Comparison of ENCODE assay signal across 11 cellular contexts in genomic region chr18:269480-270090, GRCh38. TPM values are rescaled to one million over a fixed set of nuclear protein-coding genes. Genes with fewer than 3 reads are reported as not detected.
DNase-seq lines count a peak whose midpoint lies in the region; ATAC-seq, FAIRE-seq and TF ChIP-seq lines count a peak whose summit lies in the region.
"Had no signal": no experiment of that assay in that cellular context is flagged by ENCODE, and none has a peak within 500 bp of the region (broad histone marks: within the 10 kb centered on the region; RNA-seq: fewer than 3 reads in every experiment).

No MANE protein-coding gene starts in this region.

- CTCF ChIA-PET in activated CD4-positive, alpha-beta T cell treated with anti-CD3 and anti-CD28 coated beads for 36 hours (lab: Charles Lee), result no interaction called here

- ATAC-seq in activated CD4-positive, alpha-beta T cell treated with anti-CD3 and anti-CD28 coated beads for 36 hours, result no peak
- no peak for ATAC-seq in GM21390 (IDR thresholded peaks at IDR 0.05; ENCODE audit: unreplicated experiment)
- ATAC-seq in GM18907 (IDR thresholded peaks at IDR 0.05; ENCODE audit: unreplicated experiment), result no peak

- no peaks in the 10 kb centered on the region for H3K9me3 ChIP-seq in astrocyte (ENCODE audit: insufficient read depth, low read depth, low read length)

- H3K36me3 Mint-ChIP-seq in activated CD4-positive, alpha-beta T cell treated with anti-CD3 and anti-CD28 coated beads for 36 hours (ENCODE audit: low read depth), result peaks cover 10% of the 10 kb centered on the region
- H3K36me3 Mint-ChIP-seq in astrocyte (ENCODE audit: low read depth, unreplicated experiment) (no peaks in the 10 kb centered on the region), nephron progenitor cell (ENCODE audit: low read depth) (peaks cover 6% of the 10 kb centered on the region)

- H3K4me1 Mint-ChIP-seq in activated CD4-positive, alpha-beta T cell treated with anti-CD3 and anti-CD28 coated beads for 36 hours, result peaks cover 34% of the 10 kb centered on the region
- peaks cover 3% of the 10 kb centered on the region for H3K4me1 Mint-ChIP-seq in astrocyte (ENCODE audit: low read depth, unreplicated experiment)
- peaks cover 64% of the 10 kb centered on the region for H3K4me1 Mint-ChIP-seq in nephron progenitor cell

- no peaks in the 10 kb centered on the region for H3K36me3 ChIP-seq in KMS-11 (ENCODE audit: insufficient read depth)
- no peaks in the 10 kb centered on the region for H3K36me3 ChIP-seq in astrocyte (ENCODE audit: insufficient read depth, low read length)

- H3K4me3 Mint-ChIP-seq in activated CD4-positive, alpha-beta T cell treated with anti-CD3 and anti-CD28 coated beads for 36 hours, result peak overlapping the region; percentile 100
- H3K4me3 Mint-ChIP-seq in astrocyte (ENCODE audit: unreplicated experiment), result peak overlapping the region; percentile 100
- peak overlapping the region; percentile 100 for H3K4me3 Mint-ChIP-seq in nephron progenitor cell

- H3K4me1 ChIP-seq in KMS-11 (ENCODE audit: low read depth, poor library complexity, severe bottlenecking) (peaks cover 9% of the 10 kb centered on the region), astrocyte (ENCODE audit: insufficient read depth, low read length) (peaks cover 10% of the 10 kb centered on the region)

- no peak overlapping the region for H3K9ac ChIP-seq in KMS-11
- no peak overlapping the region for H3K9ac ChIP-seq in astrocyte (ENCODE audit: low read length)

- H4K20me1 ChIP-seq in KMS-11 (ENCODE audit: insufficient read depth), result no peaks in the 10 kb centered on the region
- no peaks in the 10 kb centered on the region for H4K20me1 ChIP-seq in astrocyte (ENCODE audit: insufficient read depth, low read length)

- no peak for TF ChIP-seq CTCF in KMS-11 (conservative IDR thresholded peaks at IDR 0.05; ENCODE audit: low read depth, low read length)
- no peak for TF ChIP-seq CTCF in astrocyte (IDR thresholded peaks at IDR 0.05; ENCODE audit: insufficient read depth, low read depth, low read length)
- no peak for TF ChIP-seq CTCF in nephron progenitor cell (IDR thresholded peaks at IDR 0.05)

- H3K4me3 ChIP-seq in KMS-11 (IDR thresholded peaks at IDR 0.05; ENCODE audit: insufficient read depth, low read depth, low read length) (no peak overlapping the region), astrocyte (ENCODE audit: insufficient read depth, low read depth, low read length) (no peak overlapping the region)

- H3K4me2 ChIP-seq in KMS-11, result peak overlapping the region; percentile 69; the same call in 1 of the 2 replicates
- peak overlapping the region; percentile 93 for H3K4me2 ChIP-seq in astrocyte (ENCODE audit: low read length)

- peak overlapping the region; percentile 4 for H3K27ac Mint-ChIP-seq in activated CD4-positive, alpha-beta T cell treated with anti-CD3 and anti-CD28 coated beads for 36 hours
- H3K27ac Mint-ChIP-seq in astrocyte (ENCODE audit: unreplicated experiment) (peak overlapping the region; percentile 56), nephron progenitor cell (peak overlapping the region; percentile 36)

- H3K27ac ChIP-seq in KMS-11, result no peak overlapping the region
- H3K27ac ChIP-seq in astrocyte (ENCODE audit: low read depth, low read length), result no peak overlapping the region

- DNase-seq in activated CD4-positive, alpha-beta T cell treated with anti-CD3 and anti-CD28 coated beads for 36 hours, result no peak
- no peak for DNase-seq in activated CD4-positive, alpha-beta T cell treated with anti-CD3 and anti-CD28 coated beads for 1 hour
- DNase-seq in astrocyte (ENCODE audit: low read depth), result no peak
- DNase-seq in nephron progenitor cell, result no peak
- no peak for DNase-seq in inferior parietal cortex (ENCODE audit: extremely low spot score)
- DNase-seq: activated effector memory CD4-positive, alpha-beta T cell treated with Interleukin-2 at 50 U/mL for 16 hours; midbrain; NCI-H1105 had no signal

- POLR2A ChIA-PET in activated CD4-positive, alpha-beta T cell treated with anti-CD3 and anti-CD28 coated beads for 36 hours (lab: Charles Lee), result no interaction called here

- H3K27me3 ChIP-seq in KMS-11 (ENCODE audit: insufficient read depth, low read depth) (no peaks in the 10 kb centered on the region), astrocyte (ENCODE audit: insufficient read depth, low read length) (no peaks in the 10 kb centered on the region)

- no peak for FAIRE-seq in astrocyte (lab: Jason Lieb, UNC)

- H3K27me3 Mint-ChIP-seq in activated CD4-positive, alpha-beta T cell treated with anti-CD3 and anti-CD28 coated beads for 36 hours, result no peaks in the 10 kb centered on the region
- H3K27me3 Mint-ChIP-seq in astrocyte (ENCODE audit: low read depth, unreplicated experiment) (no peaks in the 10 kb centered on the region), nephron progenitor cell (ENCODE audit: low read depth, poor library complexity) (peaks cover 4% of the 10 kb centered on the region)

- H2AFZ ChIP-seq in KMS-11 (ENCODE audit: low read depth) (no peak overlapping the region), astrocyte (ENCODE audit: low read depth, low read length) (no peak overlapping the region)

- H3K9me3 Mint-ChIP-seq in activated CD4-positive, alpha-beta T cell treated with anti-CD3 and anti-CD28 coated beads for 36 hours (ENCODE audit: low read depth), result no peaks in the 10 kb centered on the region
- H3K9me3 Mint-ChIP-seq in astrocyte (ENCODE audit: unreplicated experiment) (no peaks in the 10 kb centered on the region), nephron progenitor cell (no peaks in the 10 kb centered on the region)

- intact Hi-C loops in activated CD4-positive, alpha-beta T cell treated with anti-CD3 and anti-CD28 coated beads for 36 hours (cut with DNase I, micrococcal nuclease), result loop anchor here (2.0 to 5.0 kb wide), 4 partner anchors 157 to 543 kb away; partner anchors contain the start of genes ENOSF1 (in 1 of the 2) and YES1 (in 1 of the 2)

- H3K79me2 ChIP-seq in KMS-11 (ENCODE audit: insufficient read depth, low read depth) (peaks cover 22% of the 10 kb centered on the region; the same call in 1 of the 2 replicates), astrocyte (ENCODE audit: insufficient read depth, low read length) (peaks cover 24% of the 10 kb centered on the region)

RNA-seq across cellular contexts. Expression of gene THOC1, which starts 1.7 kb away (rescaled TPM):
- total RNA-seq in activated CD4-positive, alpha-beta T cell treated with anti-CD3 and anti-CD28 coated beads for 36 hours, result 10 to 100 TPM; 62.1 to 64.6 TPM
- total RNA-seq in astrocyte, result 20.2 and 23.1 TPM in 2 replicates

Comparison
In these comparisons a context has a peak if more than half of its experiments do, and no peak if none do; other contexts are left out.
1. H3K27ac Mint-ChIP-seq: peak in every context shown above with its lines; median percentile 56 in astrocyte; 36 in nephron progenitor cell; 4 in activated CD4-positive, alpha-beta T cell treated with anti-CD3 and anti-CD28 coated beads for 36 hours.